In genomic region chr2:98029718-98030222, GRCh38 we compare ENCODE assay signal across 20 cellular contexts. TPM values are rescaled to one million over a fixed set of nuclear protein-coding genes. Genes with fewer than 3 reads are reported as not detected.
DNase-seq lines count a peak whose midpoint lies in the region; ATAC-seq and TF ChIP-seq lines count a peak whose summit lies in the region.
"Had no signal": no experiment of that assay in that cellular context is flagged by ENCODE, and none has a peak within 500 bp of the region (broad histone marks: within the 10 kb centered on the region; RNA-seq: fewer than 3 reads in every experiment).

No MANE protein-coding gene starts in this region.

- no peak overlapping the region for H3K4me3 Mint-ChIP-seq in CD4-positive, alpha-beta memory T cell
- H3K4me3 Mint-ChIP-seq: CD8-positive, alpha-beta T cell; GM23338 had no signal

- H3K4me3 ChIP-seq in AG10803 (ENCODE audit: low read length) (no peak overlapping the region), brain microvascular endothelial cell (ENCODE audit: low read depth, low read length) (no peak overlapping the region)
- H3K4me3 ChIP-seq in CD4-positive, alpha-beta memory T cell (ENCODE audit: low read length in 2 of 2) = no peak overlapping the region
- H3K4me3 ChIP-seq: GM23338, MG63 had no signal

- POLR2A ChIA-PET in CD4-positive, alpha-beta memory T cell (lab: Charles Lee; ENCODE audit: partially characterized antibody) = no interaction called here

- no peak overlapping the region for H3K27ac Mint-ChIP-seq in CD4-positive, alpha-beta memory T cell
- H3K27ac Mint-ChIP-seq: CD8-positive, alpha-beta T cell; GM23338 had no signal

- H3K4me1 ChIP-seq in CD4-positive, alpha-beta memory T cell (ENCODE audit: insufficient read depth, low read length) = peaks cover 20% of the 10 kb centered on the region
- H3K4me1 ChIP-seq: BE2C had no signal

- in situ Hi-C loops in brain microvascular endothelial cell (cut with HindIII; ENCODE audit: low pct_ligation_motif_present, low sequenced_read_pairs) = no loop called here

- no peaks in the 10 kb centered on the region for H3K36me3 ChIP-seq in brain microvascular endothelial cell (replicated peaks)
- H3K36me3 ChIP-seq in CD4-positive, alpha-beta memory T cell (ENCODE audit: insufficient read depth, low read length) = no peaks in the 10 kb centered on the region
- H3K36me3 ChIP-seq: BE2C, MG63 had no signal

- CTCF ChIA-PET in CD4-positive, alpha-beta memory T cell (lab: Charles Lee; ENCODE audit: partially characterized antibody) = no interaction called here

- DNase-seq in AG10803 (ENCODE audit: low read depth) (peak; percentile 12), HCEC 1CT (peak; percentile 85), brain microvascular endothelial cell (peak; percentile 83), iris pigment epithelial cell (ENCODE audit: low read depth) (peak; percentile 71), NCI-H1105 treated with DMSO at 0.1 percent for 48 hours (lab: John Stamatoyannopoulos, UW) (no peak)
- DNase-seq in CD4-positive, alpha-beta memory T cell = no peak
- DNase-seq: ACHN, BE2C, DND-41, KBM-7, MG63, NCI-H1092 treated with DMSO at 0.1 percent for 48 hours, NCI-H1694 treated with DMSO at 0.1 percent for 48 hours, NCI-H446 treated with DMSO at 0.1 percent for 48 hours, NCI-H748 treated with DMSO at 0.1 percent for 48 hours had no signal

- no peak for TF ChIP-seq CTCF in AG10803 (conservative IDR thresholded peaks at IDR 0.05; ENCODE audit: low read length)
- no peak for TF ChIP-seq CTCF in brain microvascular endothelial cell (IDR thresholded peaks at IDR 0.05; ENCODE audit: low read depth, low read length, missing control alignments)

- intact Hi-C loops in CD4-positive, alpha-beta memory T cell (cut with micrococcal nuclease) = no loop called here

- peaks cover 12 to 33% (median 18%) of the 10 kb centered on the region in 4 donors for H3K4me1 Mint-ChIP-seq in CD4-positive, alpha-beta memory T cell

- H3K9me3 ChIP-seq in CD4-positive, alpha-beta memory T cell (ENCODE audit: control insufficient read depth in 1 of 2, low read length in 2 of 2) = no peaks in the 10 kb centered on the region
- H3K9me3 ChIP-seq: BE2C, MG63 had no signal

- H3K27ac ChIP-seq in brain microvascular endothelial cell = peak overlapping the region; percentile 94
- no peak overlapping the region for H3K27ac ChIP-seq in CD4-positive, alpha-beta memory T cell (ENCODE audit: low read depth, low read length)

- no peaks in the 10 kb centered on the region for H3K36me3 Mint-ChIP-seq in CD4-positive, alpha-beta memory T cell
- H3K36me3 Mint-ChIP-seq: CD8-positive, alpha-beta T cell had no signal

- H3K27me3 Mint-ChIP-seq in CD4-positive, alpha-beta memory T cell = peaks cover 1% of the 10 kb centered on the region in 2 donors

- ATAC-seq in HG03196 (IDR thresholded peaks at IDR 0.05; ENCODE audit: unreplicated experiment) = no peak
- ATAC-seq in HG03442 (IDR thresholded peaks at IDR 0.05; ENCODE audit: unreplicated experiment) = no peak
- ATAC-seq: CD8-positive, alpha-beta T cell; GM23338; Right ventricle myocardium inferior had no signal

- H3K27me3 ChIP-seq in brain microvascular endothelial cell (replicated peaks) = no peaks in the 10 kb centered on the region
- no peaks in the 10 kb centered on the region for H3K27me3 ChIP-seq in CD4-positive, alpha-beta memory T cell (ENCODE audit: insufficient read depth, low read length)
- H3K27me3 ChIP-seq: BE2C, MG63 had no signal

- no peaks in the 10 kb centered on the region for H3K9me3 Mint-ChIP-seq in CD4-positive, alpha-beta memory T cell
- H3K9me3 Mint-ChIP-seq: CD8-positive, alpha-beta T cell; GM23338 had no signal

RNA-seq across cellular contexts. Expression of gene TMEM131, which starts 34.0 kb away (rescaled TPM):
- total RNA-seq in CD4-positive, alpha-beta memory T cell = 10 to 100 TPM; 47.5 to 47.6 TPM
- 10 to 100 TPM in 1 of 2 donors, 1 to 10 TPM in 1; 6.3 to 15.3 TPM for polyA plus RNA-seq in CD4-positive, alpha-beta memory T cell

RNA-seq across cellular contexts. Expression of gene VWA3B, which starts 57.2 kb away (rescaled TPM):
- total RNA-seq in CD4-positive, alpha-beta memory T cell = not detected
- polyA plus RNA-seq in CD4-positive, alpha-beta memory T cell = not detected
- total RNA-seq: CD8-positive, alpha-beta T cell; GM23338 had no signal
- polyA plus RNA-seq: GM23338 had no signal

Comparison
In these comparisons a context has a peak if more than half of its experiments do, and no peak if none do; other contexts are left out.
1. DNase-seq: peak in AG10803 (single experiment), HCEC 1CT (single experiment), brain microvascular endothelial cell (single experiment) and iris pigment epithelial cell (single experiment); none in CD4-positive, alpha-beta memory T cell (0 of 5) and NCI-H1105 treated with DMSO at 0.1 percent for 48 hours (single experiment).